Comparison of ENCODE assay signal across 8 cellular contexts in genomic region chr16:6081320-6081976, GRCh38.
DNase-seq lines count a peak whose midpoint lies in the region; ATAC-seq, FAIRE-seq and TF ChIP-seq lines count a peak whose summit lies in the region.

No MANE protein-coding gene starts in this region.

- no peaks in the 10 kb centered on the region for H4K20me1 ChIP-seq in GM12878 (ENCODE audit: control insufficient read depth, insufficient read depth)

- no peak overlapping the region for H3K9ac ChIP-seq in GM12878 (ENCODE audit: control insufficient read depth, insufficient read depth, low read length)

- no peak for DNase-seq in heart left ventricle
- no peak for DNase-seq in left ventricle myocardium superior
- peak; percentile 47 for DNase-seq in NCI-H1694 treated with DMSO at 0.1 percent for 48 hours (lab: John Stamatoyannopoulos, UW)
- no peak for DNase-seq in GM12878 (ENCODE audit: low read depth, low spot score)
- no peak for DNase-seq in lower lobe of right lung
- no peak for DNase-seq in stimulated activated naive CD4-positive, alpha-beta T cell treated with Interleukin-2 at 50 U/mL for 16 hours (lab: John Stamatoyannopoulos, UW)

- no peak overlapping the region for H3K27ac ChIP-seq in heart left ventricle
- no peak overlapping the region for H3K27ac ChIP-seq in GM12878 (ENCODE audit: control insufficient read depth, insufficient read depth)
- no peak overlapping the region for H3K27ac ChIP-seq in lower lobe of right lung

- no peaks in the 10 kb centered on the region for H3K27me3 ChIP-seq in heart left ventricle
- no peaks in the 10 kb centered on the region for H3K27me3 ChIP-seq in GM12878 (replicated peaks in 1 of 2; ENCODE audit: control insufficient read depth in 2 of 2, insufficient read depth in 2 of 2, low read length in 1 of 2)
- no peaks in the 10 kb centered on the region for H3K27me3 ChIP-seq in lower lobe of right lung (ENCODE audit: low read depth)

- in situ Hi-C loops in GM12878 (cut with MboI): no loop called here

- no peak overlapping the region for H2AFZ ChIP-seq in GM12878 (ENCODE audit: control insufficient read depth, low read depth, low read length)

- no peak for TF ChIP-seq POLR2A in heart left ventricle (IDR thresholded peaks at IDR 0.05)
- TF ChIP-seq POLR2A in GM12878 (IDR thresholded peaks at IDR 0.05; ENCODE audit: low read depth, low read length): no peak

- no peaks in the 10 kb centered on the region for H3K36me3 ChIP-seq in heart left ventricle
- H3K36me3 ChIP-seq in GM12878 (ENCODE audit: control insufficient read depth in 2 of 2, insufficient read depth in 2 of 2, low read length in 1 of 2): no peaks in the 10 kb centered on the region
- no peaks in the 10 kb centered on the region for H3K36me3 ChIP-seq in lower lobe of right lung

- RAD21 ChIA-PET in GM12878 (lab: Charles Lee; ENCODE audit: unreplicated experiment): interaction anchor here (1.3 kb wide), 1 partner anchor 65 kb away, joined by 5 read pairs; no protein-coding TSS in a partner anchor

- FAIRE-seq in GM12878 (lab: Jason Lieb, UNC): no peak

- intact Hi-C loops in heart left ventricle (cut with DNase I) (no loop called here), left ventricle myocardium superior (cut with micrococcal nuclease) (no loop called here), GM12878 (cut with micrococcal nuclease; ENCODE audit: unreplicated experiment) (no loop called here), lower lobe of right lung (cut with DNase I) (no loop called here)

- no peaks in the 10 kb centered on the region for H3K79me2 ChIP-seq in GM12878 (ENCODE audit: control insufficient read depth, insufficient read depth, low read length)

- no peak for TF ChIP-seq EP300 in GM12878 (IDR thresholded peaks at IDR 0.05; ENCODE audit: borderline replicate concordance in 1 of 2, control insufficient read depth in 1 of 2, low read depth in 2 of 2, low read length in 2 of 2)

- TF ChIP-seq CTCF in heart left ventricle (IDR thresholded peaks at IDR 0.05) (peak in 11 of 12 donors; percentile 7 to 49 (median 43)), GM12878 (IDR thresholded peaks at IDR 0.05 in 2 of 3, conservative IDR thresholded peaks at IDR 0.05 in 1 of 3; ENCODE audit: control insufficient read depth in 2 of 3, extremely low read depth in 1 of 3, insufficient read depth in 1 of 3, low read depth in 3 of 3, low read length in 3 of 3) (peak; percentile 41 to 57 (median 44); a peak in 5 of 6 replicates), lower lobe of right lung (IDR thresholded peaks at IDR 0.05) (peak; percentile 62)

- H3K9me3 ChIP-seq in heart left ventricle (no peaks in the 10 kb centered on the region), GM12878 (replicated peaks; ENCODE audit: control insufficient read depth, insufficient read depth, low read length) (no peaks in the 10 kb centered on the region; the same call in 2 of the 3 replicates), lower lobe of right lung (no peaks in the 10 kb centered on the region)

- WGBS in heart left ventricle, 4 donors: 40 to 46% (median 42%) methylated on average over 5 of the region's 5 CpGs
- 22% methylated on average over 5 of the region's 5 CpGs for WGBS in GM12878 (ENCODE audit: insufficient coverage, insufficient replicate concordance, low lambda C conversion rate, missing lambda C conversion rate)

- no peaks in the 10 kb centered on the region for H3K4me1 ChIP-seq in heart left ventricle
- no peaks in the 10 kb centered on the region for H3K4me1 ChIP-seq in GM12878 (ENCODE audit: control insufficient read depth, insufficient read depth, low read length)
- H3K4me1 ChIP-seq in lower lobe of right lung: no peaks in the 10 kb centered on the region

- no TSS peak for BruUV-seq in GM12878 (replicated peaks; lab: Mats Ljungman, UMichigan)

- SMC1A ChIA-PET in GM12878 (lab: Charles Lee; ENCODE audit: uncharacterized antibody, unreplicated experiment): interaction anchor here (2.0 kb wide), 1 partner anchor 561 kb away, joined by 6 read pairs; no protein-coding TSS in a partner anchor

- H3K4me3 ChIP-seq in heart left ventricle (no peak overlapping the region), GM12878 (no peak overlapping the region), lower lobe of right lung (no peak overlapping the region)

- CTCF ChIA-PET in GM12878 (lab: Yijun Ruan, JAX): interaction anchor here (0.5 to 2.1 kb wide), 17 partner anchors 10 to 845 kb away, joined by 3 to 14 read pairs (median 4); no protein-coding TSS in a partner anchor

- ATAC-seq in heart left ventricle (no peak), left ventricle myocardium superior (no peak), GM12878 (no peak), lower lobe of right lung (no peak), HG03460 (IDR thresholded peaks at IDR 0.05; ENCODE audit: unreplicated experiment) (no peak), HG03354 (IDR thresholded peaks at IDR 0.05; ENCODE audit: poor library complexity, severe bottlenecking, unreplicated experiment) (no peak)

- H3K4me2 ChIP-seq in GM12878 (ENCODE audit: control insufficient read depth, insufficient read depth): no peak overlapping the region

- POLR2A ChIA-PET in GM12878 (lab: Charles Lee): no interaction called here

- TF ChIP-seq RAD21 in GM12878 (IDR thresholded peaks at IDR 0.05; ENCODE audit: insufficient read depth, low read depth, low read length): peak; percentile 35; the same call in 1 of the 2 replicates

TF ChIP-seq in GM12878, 131 proteins besides CTCF, POLR2A, EP300 and RAD21:
- TF ChIP-seq NR2F1 (conservative IDR thresholded peaks at IDR 0.05): no peak
- TF ChIP-seq SMC3 (IDR thresholded peaks at IDR 0.05; ENCODE audit: borderline replicate concordance, low read length): peak; percentile 21; the same call in 1 of the 2 replicates
